In the genomic region with DNA sequence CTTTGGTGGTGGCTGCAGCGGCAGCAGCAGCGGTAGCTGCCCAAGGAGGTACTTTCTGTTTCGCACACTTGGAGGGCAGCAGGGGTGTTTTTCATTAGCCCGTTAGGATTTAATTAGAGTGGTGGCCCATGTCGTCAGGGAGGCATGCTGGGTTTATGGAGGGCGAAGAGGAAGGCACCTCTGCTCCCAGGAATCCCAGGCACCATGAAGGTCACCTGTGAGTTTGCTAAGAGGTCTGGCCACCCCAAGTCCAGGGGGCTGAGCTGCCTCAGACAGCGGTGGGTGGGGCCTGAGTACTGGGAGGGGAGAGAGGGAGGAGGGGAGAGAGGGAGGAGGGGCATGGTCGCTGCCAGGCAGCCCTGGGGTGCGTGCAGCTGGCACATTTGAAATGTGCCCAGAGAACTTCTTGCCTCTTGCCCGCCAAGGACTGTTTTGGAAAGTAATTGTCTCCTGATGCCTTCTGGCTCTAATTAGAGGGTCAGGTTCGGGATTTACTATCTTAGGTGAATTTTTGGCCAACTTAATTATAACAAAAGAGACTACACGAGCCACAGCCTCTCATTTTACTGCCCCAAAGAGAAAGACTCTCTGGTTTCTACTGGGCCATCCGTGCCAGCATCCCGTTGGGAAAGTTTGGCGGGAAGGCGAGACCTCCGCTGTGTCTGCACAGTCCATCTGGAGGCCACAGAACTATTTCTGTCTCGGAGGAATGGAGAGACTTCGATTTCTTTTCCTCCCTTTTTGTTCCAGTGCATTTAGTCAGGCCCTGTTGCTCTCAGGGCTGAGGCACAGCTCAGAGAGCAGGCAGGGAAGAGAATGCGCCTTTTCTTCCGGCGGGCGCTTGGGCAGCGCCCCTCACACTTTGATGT, we compare ENCODE assay signal across 1 cellular context.
TF ChIP-seq lines count a peak whose summit lies in the region.

No MANE protein-coding gene starts in this region.

TF ChIP-seq in WTC11, 78 proteins besides CTCF, POLR2A, EP300 and RAD21 (continued from another document):
- TF ChIP-seq, protein P1, sequence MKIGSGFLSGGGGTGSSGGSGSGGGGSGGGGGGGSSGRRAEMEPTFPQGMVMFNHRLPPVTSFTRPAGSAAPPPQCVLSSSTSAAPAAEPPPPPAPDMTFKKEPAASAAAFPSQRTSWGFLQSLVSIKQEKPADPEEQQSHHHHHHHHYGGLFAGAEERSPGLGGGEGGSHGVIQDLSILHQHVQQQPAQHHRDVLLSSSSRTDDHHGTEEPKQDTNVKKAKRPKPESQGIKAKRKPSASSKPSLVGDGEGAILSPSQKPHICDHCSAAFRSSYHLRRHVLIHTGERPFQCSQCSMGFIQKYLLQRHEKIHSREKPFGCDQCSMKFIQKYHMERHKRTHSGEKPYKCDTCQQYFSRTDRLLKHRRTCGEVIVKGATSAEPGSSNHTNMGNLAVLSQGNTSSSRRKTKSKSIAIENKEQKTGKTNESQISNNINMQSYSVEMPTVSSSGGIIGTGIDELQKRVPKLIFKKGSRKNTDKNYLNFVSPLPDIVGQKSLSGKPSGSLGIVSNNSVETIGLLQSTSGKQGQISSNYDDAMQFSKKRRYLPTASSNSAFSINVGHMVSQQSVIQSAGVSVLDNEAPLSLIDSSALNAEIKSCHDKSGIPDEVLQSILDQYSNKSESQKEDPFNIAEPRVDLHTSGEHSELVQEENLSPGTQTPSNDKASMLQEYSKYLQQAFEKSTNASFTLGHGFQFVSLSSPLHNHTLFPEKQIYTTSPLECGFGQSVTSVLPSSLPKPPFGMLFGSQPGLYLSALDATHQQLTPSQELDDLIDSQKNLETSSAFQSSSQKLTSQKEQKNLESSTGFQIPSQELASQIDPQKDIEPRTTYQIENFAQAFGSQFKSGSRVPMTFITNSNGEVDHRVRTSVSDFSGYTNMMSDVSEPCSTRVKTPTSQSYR (CRISPR knock-in tag; IDR thresholded peaks at IDR 0.05), result no peak
- TF ChIP-seq, protein P2, sequence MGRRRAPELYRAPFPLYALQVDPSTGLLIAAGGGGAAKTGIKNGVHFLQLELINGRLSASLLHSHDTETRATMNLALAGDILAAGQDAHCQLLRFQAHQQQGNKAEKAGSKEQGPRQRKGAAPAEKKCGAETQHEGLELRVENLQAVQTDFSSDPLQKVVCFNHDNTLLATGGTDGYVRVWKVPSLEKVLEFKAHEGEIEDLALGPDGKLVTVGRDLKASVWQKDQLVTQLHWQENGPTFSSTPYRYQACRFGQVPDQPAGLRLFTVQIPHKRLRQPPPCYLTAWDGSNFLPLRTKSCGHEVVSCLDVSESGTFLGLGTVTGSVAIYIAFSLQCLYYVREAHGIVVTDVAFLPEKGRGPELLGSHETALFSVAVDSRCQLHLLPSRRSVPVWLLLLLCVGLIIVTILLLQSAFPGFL (CRISPR knock-in tag; IDR thresholded peaks at IDR 0.05; ENCODE audit: borderline replicate concordance), result no peak
- TF ChIP-seq SMAD3 (CRISPR knock-in tag; IDR thresholded peaks at IDR 0.05; ENCODE audit: borderline replicate concordance) (no peak), ZBTB21 (CRISPR knock-in tag; IDR thresholded peaks at IDR 0.05; ENCODE audit: borderline replicate concordance) (no peak), ZNF416 (CRISPR knock-in tag; IDR thresholded peaks at IDR 0.05) (no peak), MYBL2 (CRISPR knock-in tag; IDR thresholded peaks at IDR 0.05) (no peak), ZNF396 (CRISPR knock-in tag; IDR thresholded peaks at IDR 0.05; ENCODE audit: borderline replicate concordance) (no peak), SOX15 (CRISPR knock-in tag; IDR thresholded peaks at IDR 0.05) (no peak), CBFB (CRISPR knock-in tag; IDR thresholded peaks at IDR 0.05; ENCODE audit: low read depth) (no peak)
- TF ChIP-seq, protein P3, sequence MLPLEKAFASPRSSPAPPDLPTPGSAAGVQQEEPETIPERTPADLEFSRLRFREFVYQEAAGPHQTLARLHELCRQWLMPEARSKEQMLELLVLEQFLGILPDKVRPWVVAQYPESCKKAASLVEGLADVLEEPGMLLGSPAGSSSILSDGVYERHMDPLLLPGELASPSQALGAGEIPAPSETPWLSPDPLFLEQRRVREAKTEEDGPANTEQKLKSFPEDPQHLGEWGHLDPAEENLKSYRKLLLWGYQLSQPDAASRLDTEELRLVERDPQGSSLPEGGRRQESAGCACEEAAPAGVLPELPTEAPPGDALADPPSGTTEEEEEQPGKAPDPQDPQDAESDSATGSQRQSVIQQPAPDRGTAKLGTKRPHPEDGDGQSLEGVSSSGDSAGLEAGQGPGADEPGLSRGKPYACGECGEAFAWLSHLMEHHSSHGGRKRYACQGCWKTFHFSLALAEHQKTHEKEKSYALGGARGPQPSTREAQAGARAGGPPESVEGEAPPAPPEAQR (CRISPR knock-in tag; IDR thresholded peaks at IDR 0.05), result no peak
- TF ChIP-seq, protein P4, sequence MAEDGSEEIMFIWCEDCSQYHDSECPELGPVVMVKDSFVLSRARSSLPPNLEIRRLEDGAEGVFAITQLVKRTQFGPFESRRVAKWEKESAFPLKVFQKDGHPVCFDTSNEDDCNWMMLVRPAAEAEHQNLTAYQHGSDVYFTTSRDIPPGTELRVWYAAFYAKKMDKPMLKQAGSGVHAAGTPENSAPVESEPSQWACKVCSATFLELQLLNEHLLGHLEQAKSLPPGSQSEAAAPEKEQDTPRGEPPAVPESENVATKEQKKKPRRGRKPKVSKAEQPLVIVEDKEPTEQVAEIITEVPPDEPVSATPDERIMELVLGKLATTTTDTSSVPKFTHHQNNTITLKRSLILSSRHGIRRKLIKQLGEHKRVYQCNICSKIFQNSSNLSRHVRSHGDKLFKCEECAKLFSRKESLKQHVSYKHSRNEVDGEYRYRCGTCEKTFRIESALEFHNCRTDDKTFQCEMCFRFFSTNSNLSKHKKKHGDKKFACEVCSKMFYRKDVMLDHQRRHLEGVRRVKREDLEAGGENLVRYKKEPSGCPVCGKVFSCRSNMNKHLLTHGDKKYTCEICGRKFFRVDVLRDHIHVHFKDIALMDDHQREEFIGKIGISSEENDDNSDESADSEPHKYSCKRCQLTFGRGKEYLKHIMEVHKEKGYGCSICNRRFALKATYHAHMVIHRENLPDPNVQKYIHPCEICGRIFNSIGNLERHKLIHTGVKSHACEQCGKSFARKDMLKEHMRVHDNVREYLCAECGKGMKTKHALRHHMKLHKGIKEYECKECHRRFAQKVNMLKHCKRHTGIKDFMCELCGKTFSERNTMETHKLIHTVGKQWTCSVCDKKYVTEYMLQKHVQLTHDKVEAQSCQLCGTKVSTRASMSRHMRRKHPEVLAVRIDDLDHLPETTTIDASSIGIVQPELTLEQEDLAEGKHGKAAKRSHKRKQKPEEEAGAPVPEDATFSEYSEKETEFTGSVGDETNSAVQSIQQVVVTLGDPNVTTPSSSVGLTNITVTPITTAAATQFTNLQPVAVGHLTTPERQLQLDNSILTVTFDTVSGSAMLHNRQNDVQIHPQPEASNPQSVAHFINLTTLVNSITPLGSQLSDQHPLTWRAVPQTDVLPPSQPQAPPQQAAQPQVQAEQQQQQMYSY (CRISPR knock-in tag; IDR thresholded peaks at IDR 0.05), result no peak
- TF ChIP-seq, protein P5, sequence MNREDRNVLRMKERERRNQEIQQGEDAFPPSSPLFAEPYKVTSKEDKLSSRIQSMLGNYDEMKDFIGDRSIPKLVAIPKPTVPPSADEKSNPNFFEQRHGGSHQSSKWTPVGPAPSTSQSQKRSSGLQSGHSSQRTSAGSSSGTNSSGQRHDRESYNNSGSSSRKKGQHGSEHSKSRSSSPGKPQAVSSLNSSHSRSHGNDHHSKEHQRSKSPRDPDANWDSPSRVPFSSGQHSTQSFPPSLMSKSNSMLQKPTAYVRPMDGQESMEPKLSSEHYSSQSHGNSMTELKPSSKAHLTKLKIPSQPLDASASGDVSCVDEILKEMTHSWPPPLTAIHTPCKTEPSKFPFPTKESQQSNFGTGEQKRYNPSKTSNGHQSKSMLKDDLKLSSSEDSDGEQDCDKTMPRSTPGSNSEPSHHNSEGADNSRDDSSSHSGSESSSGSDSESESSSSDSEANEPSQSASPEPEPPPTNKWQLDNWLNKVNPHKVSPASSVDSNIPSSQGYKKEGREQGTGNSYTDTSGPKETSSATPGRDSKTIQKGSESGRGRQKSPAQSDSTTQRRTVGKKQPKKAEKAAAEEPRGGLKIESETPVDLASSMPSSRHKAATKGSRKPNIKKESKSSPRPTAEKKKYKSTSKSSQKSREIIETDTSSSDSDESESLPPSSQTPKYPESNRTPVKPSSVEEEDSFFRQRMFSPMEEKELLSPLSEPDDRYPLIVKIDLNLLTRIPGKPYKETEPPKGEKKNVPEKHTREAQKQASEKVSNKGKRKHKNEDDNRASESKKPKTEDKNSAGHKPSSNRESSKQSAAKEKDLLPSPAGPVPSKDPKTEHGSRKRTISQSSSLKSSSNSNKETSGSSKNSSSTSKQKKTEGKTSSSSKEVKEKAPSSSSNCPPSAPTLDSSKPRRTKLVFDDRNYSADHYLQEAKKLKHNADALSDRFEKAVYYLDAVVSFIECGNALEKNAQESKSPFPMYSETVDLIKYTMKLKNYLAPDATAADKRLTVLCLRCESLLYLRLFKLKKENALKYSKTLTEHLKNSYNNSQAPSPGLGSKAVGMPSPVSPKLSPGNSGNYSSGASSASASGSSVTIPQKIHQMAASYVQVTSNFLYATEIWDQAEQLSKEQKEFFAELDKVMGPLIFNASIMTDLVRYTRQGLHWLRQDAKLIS (CRISPR knock-in tag; IDR thresholded peaks at IDR 0.05; ENCODE audit: borderline replicate concordance), result no peak
